Comparison of ENCODE assay signal across 8 cellular contexts in the genomic region with DNA sequence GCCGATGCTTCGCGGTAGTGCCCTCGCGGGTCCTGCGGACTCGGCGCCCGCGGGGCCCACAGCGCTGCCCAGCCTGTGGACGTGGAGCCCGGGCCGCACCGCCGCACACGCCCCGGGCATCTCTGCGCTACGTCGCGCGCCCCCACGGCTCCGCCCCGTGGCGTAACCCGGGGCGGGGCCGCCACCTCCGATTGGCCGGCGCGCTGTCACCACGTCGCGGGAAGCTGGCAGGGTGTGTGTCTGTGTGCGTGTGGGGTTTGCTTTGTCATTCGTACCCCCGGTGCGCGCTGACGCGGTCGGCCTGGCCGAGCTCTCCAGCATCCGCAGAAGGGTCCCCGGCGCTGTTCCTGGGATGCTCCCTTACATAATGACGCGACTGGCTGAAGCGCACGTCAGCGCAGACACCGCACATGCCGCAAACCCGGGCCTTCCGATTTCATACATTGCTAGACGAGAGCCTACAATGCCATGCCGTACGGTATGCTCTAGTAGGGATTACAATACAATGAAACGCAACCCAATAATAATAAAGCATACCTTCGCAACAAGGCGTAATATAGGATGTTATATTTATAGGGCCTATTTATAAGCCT. TPM values are rescaled to one million over a fixed set of nuclear protein-coding genes. Genes with fewer than 3 reads are reported as not detected.
DNase-seq lines count a peak whose midpoint lies in the region; FAIRE-seq and TF ChIP-seq lines count a peak whose summit lies in the region.

No MANE protein-coding gene starts in this region.

- no peak overlapping the region for H2BK5ac ChIP-seq in neuronal stem cell (ENCODE audit: low read length)

- H4K8ac ChIP-seq in neuronal stem cell (ENCODE audit: low read depth, low read length), result no peak overlapping the region

- H3K79me1 ChIP-seq in neuronal stem cell (ENCODE audit: low read depth, low read length), result peaks cover 3% of the 10 kb centered on the region

- no peak overlapping the region for H4K91ac ChIP-seq in neuronal stem cell (ENCODE audit: low read depth, low read length, poor library complexity)

- H3K4me2 ChIP-seq in neuronal stem cell (ENCODE audit: insufficient read depth, low read length, poor library complexity, severe bottlenecking), result peak overlapping the region; percentile 75

- H3K9ac ChIP-seq in neuronal stem cell (ENCODE audit: low read depth, low read length, poor library complexity), result peak overlapping the region; percentile 65

- peak overlapping the region; percentile 94 for H2AFZ ChIP-seq in neuronal stem cell (ENCODE audit: low read length)

- no peak overlapping the region for H3K23ac ChIP-seq in neuronal stem cell (ENCODE audit: low read depth, low read length, poor library complexity)

- H2BK120ac ChIP-seq in neuronal stem cell (ENCODE audit: low read depth, low read length), result no peak overlapping the region

- H3K14ac ChIP-seq in neuronal stem cell (ENCODE audit: low read length), result no peak overlapping the region

- H2BK12ac ChIP-seq in neuronal stem cell (ENCODE audit: low read length), result no peak overlapping the region

- H3K27ac ChIP-seq in neuronal stem cell (replicated peaks; ENCODE audit: low read length) (no peak overlapping the region), substantia nigra (ENCODE audit: low read depth, low read length, poor library complexity, severe bottlenecking) (peak overlapping the region; percentile 95)

- no peak for FAIRE-seq in frontal cortex (lab: Jason Lieb, UNC)

- H3K4me3 ChIP-seq in HAP-1, result peak overlapping the region; percentile 76
- peak overlapping the region; percentile 90 for H3K4me3 ChIP-seq in MG63
- H3K4me3 ChIP-seq in neuronal stem cell (ENCODE audit: low read length in 2 of 2), result peak overlapping the region; percentile 67 to 90

- H3K4me1 ChIP-seq in HAP-1, result peaks cover 16% of the 10 kb centered on the region
- no peaks in the 10 kb centered on the region for H3K4me1 ChIP-seq in neuronal stem cell (ENCODE audit: control insufficient read depth in 2 of 2, insufficient read depth in 1 of 2, low read depth in 1 of 2, low read length in 2 of 2)

- no peak overlapping the region for H2BK15ac ChIP-seq in neuronal stem cell (ENCODE audit: low read length)

- in situ Hi-C loops in HAP-1 (cut with MboI; ENCODE audit: low sequenced_read_pairs), result no loop called here

- peak overlapping the region; percentile 69 for H3K18ac ChIP-seq in neuronal stem cell (ENCODE audit: low read length)

- peak; percentile 71 for DNase-seq in GF-D8 (lab: John Stamatoyannopoulos, UW)
- peak; percentile 65 to 88 for DNase-seq in HAP-1 (ENCODE audit: low spot score in 2 of 2)
- DNase-seq in MG63, result peak; percentile 86
- peak; percentile 88 for DNase-seq in activated gamma-delta T cell (lab: John Stamatoyannopoulos, UW)
- DNase-seq in frontal cortex (ENCODE audit: low spot score in 2 of 2), result peak; percentile 88 to 92
- peak; percentile 81 for DNase-seq in neuronal stem cell (ENCODE audit: low spot score)
- peak; percentile 35 to 96 (median 81) for DNase-seq in substantia nigra (lab: John Stamatoyannopoulos, UW)

- no CpG with 5 or more reads among the region's 64 CpGs for WGBS in neuronal stem cell (ENCODE audit: extremely low coverage in 2 of 2, insufficient read length in 2 of 2, insufficient replicate concordance in 1 of 2), 2 donors

- H2AK5ac ChIP-seq in neuronal stem cell (ENCODE audit: low read depth, low read length), result no peak overlapping the region

- H3K27me3 ChIP-seq in HAP-1 (ENCODE audit: low read depth) (no peaks in the 10 kb centered on the region), MG63 (no peaks in the 10 kb centered on the region), neuronal stem cell (ENCODE audit: control insufficient read depth in 3 of 3, insufficient read depth in 3 of 3, low read depth in 1 of 3, low read length in 3 of 3) (no peaks in the 10 kb centered on the region)

- H3K36me3 ChIP-seq in HAP-1 (replicated peaks) (no peaks in the 10 kb centered on the region; the same call in 1 of the 2 replicates), MG63 (peaks cover 4% of the 10 kb centered on the region; the same call in 1 of the 2 replicates), neuronal stem cell (replicated peaks in 1 of 2; ENCODE audit: control insufficient read depth in 2 of 2, insufficient read depth in 2 of 2, low read length in 2 of 2) (no peaks in the 10 kb centered on the region)

- H3K9me3 ChIP-seq in HAP-1, result no peaks in the 10 kb centered on the region
- no peaks in the 10 kb centered on the region for H3K9me3 ChIP-seq in MG63
- no peaks in the 10 kb centered on the region for H3K9me3 ChIP-seq in neuronal stem cell (replicated peaks in 1 of 2; ENCODE audit: control insufficient read depth in 2 of 2, insufficient read depth in 1 of 2, low read depth in 1 of 2, low read length in 2 of 2)

- H3K4ac ChIP-seq in neuronal stem cell (ENCODE audit: low read length), result no peak overlapping the region

- peak; percentile 94 for TF ChIP-seq POLR2A in Raji (IDR thresholded peaks at IDR 0.05; ENCODE audit: insufficient read depth, low read depth, low read length)

RNA-seq across cellular contexts. Expression of gene MACO1, which starts 0.5 kb away (rescaled TPM):
- total RNA-seq in MG63 (2014; rRNA removed; shearing (Covaris generic); ENCODE audit: low replicate concordance), result 22.6 and 25.8 TPM in 2 replicates
- 103 TPM for total RNA-seq in frontal cortex
- polyA plus RNA-seq in neuronal stem cell (2013, experiment 1 of 2), result 14.5 TPM
- polyA plus RNA-seq in neuronal stem cell (2013, experiment 2 of 2), result 16.1 TPM

RNA-seq across cellular contexts. Expression of gene RHCE, which starts 9.5 kb away (rescaled TPM):
- 0.36 TPM in 1 of 2 replicates, not detected in the other for total RNA-seq in MG63 (2014; rRNA removed; shearing (Covaris generic); ENCODE audit: low replicate concordance)
- total RNA-seq in frontal cortex, result under 0.01 TPM
- polyA plus RNA-seq in neuronal stem cell (2013, experiment 1 of 2), result 0.70 TPM
- 0.54 TPM for polyA plus RNA-seq in neuronal stem cell (2013, experiment 2 of 2)
